6 cellular contexts compared by ENCODE assay signal in the genomic region with DNA sequence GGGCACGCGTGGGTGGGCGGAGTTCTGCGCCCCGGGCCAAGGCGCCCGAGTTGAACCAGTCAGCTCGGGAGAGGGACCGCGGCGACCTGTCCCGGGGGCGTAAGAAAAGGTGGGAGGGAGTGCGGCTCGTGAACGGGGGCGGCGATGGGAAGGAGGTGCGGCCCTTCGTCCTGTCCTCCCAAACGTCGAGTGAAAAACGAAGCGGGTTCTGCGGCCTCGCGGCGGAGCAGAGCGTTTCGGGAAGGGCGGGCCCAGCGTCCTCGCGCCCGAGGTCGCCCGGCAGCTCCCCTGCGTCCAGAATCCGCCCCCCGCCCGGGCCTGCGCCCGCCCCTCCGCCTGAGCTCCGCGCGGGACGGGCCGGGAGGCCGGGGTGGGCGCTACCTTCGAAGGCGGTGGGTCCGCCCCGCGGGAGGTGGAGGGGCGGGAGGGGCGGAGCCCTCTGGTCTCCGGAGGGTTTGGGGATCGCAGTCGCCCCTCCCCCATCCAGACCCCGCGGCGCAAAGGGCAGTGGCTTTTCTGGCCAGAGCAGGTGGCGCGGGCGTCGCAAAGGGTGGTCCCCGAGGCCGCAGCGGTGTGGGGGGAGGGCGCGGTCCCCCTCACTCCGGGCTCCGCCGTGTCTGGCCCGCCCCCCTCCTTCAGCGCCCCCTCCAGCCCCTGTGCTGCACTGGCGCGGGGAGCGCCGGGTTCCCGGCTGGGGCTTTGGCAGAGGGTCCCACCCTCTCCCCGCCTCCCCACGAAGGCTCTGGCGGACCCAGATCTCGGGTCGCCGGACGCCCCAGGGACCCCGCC. TPM values are rescaled to one million over a fixed set of nuclear protein-coding genes. Genes with fewer than 3 reads are reported as not detected.
DNase-seq lines count a peak whose midpoint lies in the region; ATAC-seq and TF ChIP-seq lines count a peak whose summit lies in the region.

No MANE protein-coding gene starts in this region.

- H3K27ac Mint-ChIP-seq in Caco-2 (ENCODE audit: unreplicated experiment) = no peak overlapping the region

- peak overlapping the region; percentile 87 for H3K4me3 ChIP-seq in Caco-2 (ENCODE audit: low read depth, low read length)
- peak overlapping the region; percentile 39 for H3K4me3 ChIP-seq in RWPE2 (ENCODE audit: severe bottlenecking)
- H3K4me3 ChIP-seq in esophagus (ENCODE audit: low read depth in 1 of 2, low read length in 2 of 2) = peak overlapping the region; percentile 55 to 56
- H3K4me3 ChIP-seq in spleen = peak overlapping the region; percentile 35 to 78 (median 61)

- ATAC-seq in RWPE2 (ENCODE audit: low read depth) (peak; percentile 2; the same call in 1 of the 3 replicates), HG02642 (IDR thresholded peaks at IDR 0.05; ENCODE audit: poor library complexity, unreplicated experiment) (no peak), HG03460 (IDR thresholded peaks at IDR 0.05; ENCODE audit: unreplicated experiment) (no peak)

- CTCF ChIA-PET in Caco-2 (lab: Charles Lee) = interaction anchor here (0.6 to 1.8 kb wide), 4 partner anchors 10 to 175 kb away, joined by 3 to 13 read pairs (median 6); partner anchors contain the start of gene PTK6

- TF ChIP-seq CTCF in Caco-2 (IDR thresholded peaks at IDR 0.05; ENCODE audit: insufficient read depth in 1 of 2, low read depth in 1 of 2, low read length in 1 of 2, severe bottlenecking in 1 of 2, unreplicated experiment in 1 of 2) (peak; percentile 15 to 30), RWPE2 (IDR thresholded peaks at IDR 0.05; ENCODE audit: poor library complexity, severe bottlenecking) (peak; percentile 9), spleen (IDR thresholded peaks at IDR 0.05 in 8 of 11, conservative IDR thresholded peaks at IDR 0.05 in 3 of 11) (no peak)

- POLR2A ChIA-PET in Caco-2 (lab: Charles Lee) = interaction anchor here (0.8 to 1.0 kb wide), 3 partner anchors 11 to 714 kb away, joined by 3 to 8 read pairs (median 5); partner anchors contain the start of genes ARFRP1, GID8 and ZGPAT

- H3K36me3 ChIP-seq in Caco-2 (ENCODE audit: control insufficient read depth, insufficient read depth, low read length) = no peaks in the 10 kb centered on the region
- H3K36me3 ChIP-seq in RWPE2 (ENCODE audit: low read depth) = no peaks in the 10 kb centered on the region
- no peaks in the 10 kb centered on the region for H3K36me3 ChIP-seq in esophagus (ENCODE audit: control insufficient read depth in 2 of 2, insufficient read depth in 2 of 2, low read length in 1 of 2)
- no peaks in the 10 kb centered on the region for H3K36me3 ChIP-seq in spleen

- DNase-seq in Caco-2 (peak; percentile 71 to 75), RWPE2 (ENCODE audit: low spot score) (no peak), spleen (peak; percentile 84)

- intact Hi-C loops in Caco-2 (cut with micrococcal nuclease; ENCODE audit: unreplicated experiment) = no loop called here
- intact Hi-C loops in spleen (cut with DNase I; ENCODE audit: low total_unique reads) = loop anchor here (10.0 kb wide), 1 partner anchor 118 kb away; the partner anchor contains the start of gene PTK6

- no peaks in the 10 kb centered on the region for H3K27me3 ChIP-seq in Caco-2 (replicated peaks; ENCODE audit: control insufficient read depth, insufficient read depth, low read length)
- peaks cover 22% of the 10 kb centered on the region for H3K27me3 ChIP-seq in RWPE2 (ENCODE audit: insufficient read depth, poor library complexity, severe bottlenecking)
- H3K27me3 ChIP-seq in esophagus (ENCODE audit: control insufficient read depth in 1 of 2, insufficient read depth in 2 of 2, low read length in 2 of 2) = no peaks in the 10 kb centered on the region
- H3K27me3 ChIP-seq in spleen (replicated peaks in 1 of 7) = peaks cover 0 to 46% (median 13%) of the 10 kb centered on the region in 7 donors

- peak overlapping the region; percentile 86 for H3K4me3 Mint-ChIP-seq in Caco-2 (ENCODE audit: unreplicated experiment)

- peaks cover 10% of the 10 kb centered on the region for H3K36me3 Mint-ChIP-seq in Caco-2 (ENCODE audit: insufficient read depth, unreplicated experiment)

- no peak for TF ChIP-seq POLR2A in spleen (IDR thresholded peaks at IDR 0.05)

- H3K9me3 Mint-ChIP-seq in Caco-2 (ENCODE audit: unreplicated experiment) = no peaks in the 10 kb centered on the region

- H3K4me1 ChIP-seq in Caco-2 (peaks cover 5% of the 10 kb centered on the region; the same call in 1 of the 2 replicates), RWPE2 (ENCODE audit: insufficient read depth, poor library complexity, severe bottlenecking) (no peaks in the 10 kb centered on the region), esophagus (ENCODE audit: control insufficient read depth in 2 of 2, insufficient read depth in 2 of 2, low read length in 1 of 2) (peaks cover 11 to 13% of the 10 kb centered on the region in 2 donors), spleen (peaks cover 7 to 51% (median 39%) of the 10 kb centered on the region in 6 donors)

- H3K4me1 Mint-ChIP-seq in Caco-2 (ENCODE audit: low read depth, unreplicated experiment) = peaks cover 7% of the 10 kb centered on the region

- no TSS peak for BruUV-seq in Caco-2 (replicated peaks; lab: Mats Ljungman, UMichigan)

- H3K27ac ChIP-seq in RWPE2 (ENCODE audit: poor library complexity, severe bottlenecking) (no peak overlapping the region), esophagus (ENCODE audit: low read depth in 2 of 2, low read length in 1 of 2) (no peak overlapping the region), spleen (peak overlapping the region; percentile 4 to 82 (median 71))

- WGBS in esophagus, 2 donors = 1% methylated on average over 62 to 91 of the region's 91 CpGs
- 0 to 1% (median 1%) methylated on average over 45 to 91 of the region's 91 CpGs; no CpG with 5 or more reads in 1 of the 5 donors for WGBS in spleen, 5 donors

- H3K9me3 ChIP-seq in Caco-2 (no peaks in the 10 kb centered on the region), RWPE2 (ENCODE audit: severe bottlenecking) (no peaks in the 10 kb centered on the region), esophagus (ENCODE audit: control insufficient read depth in 2 of 2, insufficient read depth in 1 of 2, low read depth in 1 of 2, low read length in 1 of 2) (no peaks in the 10 kb centered on the region), spleen (no peaks in the 10 kb centered on the region)

- peaks cover 4% of the 10 kb centered on the region for H3K27me3 Mint-ChIP-seq in Caco-2 (ENCODE audit: insufficient read depth, unreplicated experiment)

RNA-seq across cellular contexts. Expression of gene STMN3, which starts 0.8 kb away (rescaled TPM):
- total RNA-seq in Caco-2 (2022) (27.4 and 27.9 TPM in 2 replicates), spleen (10 to 100 TPM; 16.1 to 57.0 (median 44.0) TPM)
- polyA plus RNA-seq in esophagus (1 to 10 TPM; 3.7 to 6.1 TPM), spleen (10 to 100 TPM; 21.2 to 38.9 (median 24.6) TPM)

RNA-seq across cellular contexts. Expression of gene RTEL1, which starts 5.7 kb away (rescaled TPM):
- 51.1 and 61.6 TPM in 2 replicates for total RNA-seq in Caco-2 (2022)
- 10 to 100 TPM in 1 of 2 donors, 1 to 10 TPM in 1; 8.1 to 14.5 TPM for polyA plus RNA-seq in esophagus
- total RNA-seq in spleen = 10 to 100 TPM; 36.4 to 49.8 (median 43.2) TPM
- 10 to 100 TPM in 2 of 3 donors, 1 to 10 TPM in 1; 7.3 to 23.1 (median 19.1) TPM for polyA plus RNA-seq in spleen

RNA-seq across cellular contexts. Expression of gene GMEB2, which starts 25.5 kb away (rescaled TPM):
- total RNA-seq in Caco-2 (2022) (20.6 and 21.5 TPM in 2 replicates), spleen (10 to 100 TPM; 11.1 to 15.0 (median 13.9) TPM)
- polyA plus RNA-seq in esophagus (1 to 10 TPM; 7.6 to 8.8 TPM), spleen (10 to 100 TPM in 2 of 3 donors, 1 to 10 TPM in 1; 8.6 to 12.9 (median 10.4) TPM)

RNA-seq across cellular contexts. Expression of gene TNFRSF6B, which starts 44.1 kb away (rescaled TPM):
- total RNA-seq in Caco-2 (2022) (not detected in 2 replicates), spleen (100 to 1,000 TPM in 1 of 7 donors, 10 to 100 TPM in 5, 1 to 10 TPM in 1; 8.9 to 104 (median 41.0) TPM)
- polyA plus RNA-seq in esophagus (10 to 100 TPM in 1 of 2 donors, 1 to 10 TPM in 1; 2.6 to 15.2 TPM), spleen (10 to 100 TPM; 12.3 to 28.1 (median 23.8) TPM)

RNA-seq across cellular contexts. Expression of gene ARFRP1, which starts 55.4 kb away (rescaled TPM):
- total RNA-seq in Caco-2 (2022) (119 and 126 TPM in 2 replicates), spleen (10 to 100 TPM; 36.7 to 84.2 (median 60.8) TPM)
- polyA plus RNA-seq in esophagus (10 to 100 TPM; 33.9 to 35.4 TPM), spleen (100 to 1,000 TPM in 1 of 3 donors, 10 to 100 TPM in 2; 64.5 to 118 (median 83.8) TPM)

Comparison
In these comparisons a context has a peak if more than half of its experiments do, and no peak if none do; other contexts are left out.
1. CTCF ChIP-seq: peak in Caco-2 (2 of 2) and RWPE2 (single experiment); none in spleen (0 of 11).
2. H3K27ac ChIP-seq: peak in spleen (8 of 8); none in RWPE2 (single experiment) and esophagus (0 of 2).
3. Peak in every context shown above with its lines, with median percentiles within 50 percentile points of each other: H3K4me3 ChIP-seq.